In the genomic region with DNA sequence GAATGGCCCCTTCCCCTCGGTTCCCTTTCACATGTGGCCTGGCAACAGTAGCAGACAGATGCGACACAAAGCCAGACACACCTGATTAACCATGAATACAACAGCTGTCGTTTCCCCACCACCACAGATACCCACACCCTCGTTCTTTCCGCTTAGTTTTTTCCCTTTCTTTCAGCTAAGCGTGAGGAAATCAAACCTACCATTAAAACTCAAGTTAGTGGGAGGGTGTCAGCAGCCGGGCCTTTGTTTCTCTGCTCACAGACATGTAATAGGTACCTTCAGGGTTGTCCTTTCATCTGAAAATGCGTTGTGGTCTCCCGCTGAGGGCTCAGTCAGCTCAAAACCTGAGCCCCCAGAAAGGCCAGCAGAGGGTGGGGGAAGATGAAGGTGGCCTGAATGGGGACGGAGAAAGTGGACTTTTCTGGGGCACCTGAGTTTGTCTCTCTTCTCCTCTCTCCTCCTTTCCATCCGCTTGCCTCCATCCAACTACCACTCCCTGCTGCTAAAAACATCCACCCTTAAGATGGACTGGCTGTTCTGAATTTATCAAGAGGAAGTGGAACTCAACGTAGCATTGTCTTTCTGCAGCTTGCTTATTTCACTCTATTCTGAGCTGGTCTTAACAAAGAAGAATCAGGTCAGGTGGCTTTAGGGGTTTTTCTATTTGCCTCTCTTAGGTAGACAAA, we compare ENCODE assay signal across 9 cellular contexts.
A peak's percentile ranks its signal among the peaks of the same experiment; 100 is the strongest.
DNase-seq lines count a peak whose midpoint lies in the region; ATAC-seq and TF ChIP-seq lines count a peak whose summit lies in the region.
"Had no signal": no experiment of that assay in that cellular context is flagged by ENCODE, and none has a peak within 500 bp of the region (broad histone marks: within the 10 kb centered on the region; RNA-seq: fewer than 3 reads in every experiment).

No MANE protein-coding gene starts in this region.

- TF ChIP-seq CTCF in nephron (IDR thresholded peaks at IDR 0.05; ENCODE audit: unreplicated experiment in 3 of 3), result no peak

- no peaks in the 10 kb centered on the region for H3K36me3 Mint-ChIP-seq in nephron (ENCODE audit: low read depth)

- H3K27ac Mint-ChIP-seq in nephron, result peak overlapping the region; percentile 21 to 64 (median 32)

- DNase-seq in NOMO-1 treated with DMSO at 0.1 percent for 48 hours (lab: John Stamatoyannopoulos, UW; ENCODE audit: unreplicated experiment) (peak; percentile 90), GDM1 (lab: John Stamatoyannopoulos, UW) (no peak), AG20443 (ENCODE audit: low spot score) (no peak), NCI-H510A (lab: John Stamatoyannopoulos, UW) (no peak)
- no peak for DNase-seq in central memory CD4-positive, alpha-beta T cell
- DNase-seq: NCI-H446 treated with DMSO at 0.1 percent for 48 hours had no signal

- H3K4me1 Mint-ChIP-seq in nephron, result peaks cover 49% of the 10 kb centered on the region

- peak overlapping the region in 1 of 3 experiments; percentile 30 for H3K4me3 Mint-ChIP-seq in nephron

- H3K9me3 Mint-ChIP-seq in nephron, result peaks cover 5% of the 10 kb centered on the region

- peaks cover 16% of the 10 kb centered on the region for H3K27me3 Mint-ChIP-seq in nephron (ENCODE audit: low read depth)

- ATAC-seq in GM18858 (IDR thresholded peaks at IDR 0.05; ENCODE audit: unreplicated experiment) (peak; percentile 50), HG02759 (IDR thresholded peaks at IDR 0.05; ENCODE audit: unreplicated experiment) (peak; percentile 63)
